Comparison of ENCODE assay signal across 25 cellular contexts in the genomic region with DNA sequence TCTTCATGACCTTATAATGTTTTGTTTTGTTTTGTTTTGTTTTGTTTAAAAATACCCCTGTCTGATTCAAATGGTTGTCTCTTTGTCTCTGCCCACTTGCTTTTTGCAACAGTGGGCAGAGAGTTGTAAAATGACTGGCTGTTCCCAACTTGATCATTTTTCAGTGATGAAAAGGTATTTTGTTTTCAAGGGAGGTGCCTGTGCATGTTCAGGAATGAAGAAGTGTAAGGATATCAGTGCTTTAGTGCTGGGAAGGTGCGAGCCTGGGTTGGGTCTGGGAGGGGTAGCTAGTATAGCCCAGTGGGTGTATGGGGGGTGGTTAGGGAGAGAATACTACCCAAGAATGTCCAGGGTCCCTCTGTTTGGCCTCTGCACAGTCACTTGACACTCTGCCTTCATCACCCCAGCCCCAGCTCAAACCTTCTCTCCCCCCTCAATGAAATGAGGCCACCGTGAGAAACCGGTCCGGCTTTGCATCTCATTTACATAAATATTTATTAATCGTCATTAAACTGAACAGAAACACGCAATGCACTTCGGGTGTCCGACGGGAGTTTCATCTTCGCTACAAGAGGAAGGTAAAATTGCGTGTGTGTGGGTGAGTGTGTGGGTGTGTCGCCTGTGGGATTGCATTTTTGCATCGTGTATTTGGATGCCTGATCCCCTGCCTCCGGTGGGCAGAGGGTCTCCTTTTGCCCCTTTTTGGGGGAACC. TPM values are rescaled to one million over a fixed set of nuclear protein-coding genes. Genes with fewer than 3 reads are reported as not detected.
DNase-seq lines count a peak whose midpoint lies in the region; ATAC-seq and TF ChIP-seq lines count a peak whose summit lies in the region.
"Had no signal": no experiment of that assay in that cellular context is flagged by ENCODE, and none has a peak within 500 bp of the region (broad histone marks: within the 10 kb centered on the region; RNA-seq: fewer than 3 reads in every experiment).

No MANE protein-coding gene starts in this region.

- no peak for DNase-seq in activated CD4-positive, alpha-beta T cell treated with anti-CD3 and anti-CD28 coated beads, Interleukin-2, amount 10 ng/mL, durations not matched to agents 24 days and 14 days
- DNase-seq in activated CD4-positive, alpha-beta T cell treated with anti-CD3 and anti-CD28 coated beads, Interleukin-2, amount 10 ng/mL, durations not matched to agents 7 days and 5 days, result no peak
- DNase-seq in NAMALWA (ENCODE audit: low spot score) (peak; percentile 64), epithelial cell of esophagus (ENCODE audit: low read depth) (peak; percentile 67)
- DNase-seq in stimulated activated naive B cell treated with anti-CD40 and anti-IgM and Interleukin-4, amounts not matched to agents 10 μg/mL and 1 μg/mL and 100 μg/mL, for 72 hours, result no peak
- DNase-seq in activated CD4-positive, alpha-beta T cell treated with anti-CD3 and anti-CD28 coated beads, Interleukin-2, amount 50 U/mL, for 48 hours, result no peak
- no peak for DNase-seq in activated CD4-positive, alpha-beta T cell treated with anti-CD3 and anti-CD28 coated beads for 1 hour
- DNase-seq: 8988T; activated CD8-positive, alpha-beta memory T cell treated with anti-CD3 and anti-CD28 coated beads for 24 hours; DMS153; erythroblast; GF-D8; NCI-H2081 treated with DMSO at 0.1 percent for 48 hours; SIG-M5; stimulated activated CD4-positive, alpha-beta T cell treated with anti-CD3 and anti-CD28 coated beads, Interleukin-4, amount 100 ng/mL, for 1 hour; WERI-Rb-1 had no signal

- TF ChIP-seq CTCF in epithelial cell of esophagus (IDR thresholded peaks at IDR 0.05; ENCODE audit: insufficient read depth, low read depth, low read length, missing control alignments), result no peak

- H3K4me3 ChIP-seq in epithelial cell of esophagus (ENCODE audit: low read length), result peak overlapping the region; percentile 5
- H3K4me3 ChIP-seq: lung had no signal

- ATAC-seq in stimulated activated naive B cell treated with anti-CD40 and anti-IgM and Interleukin-4, amounts not matched to agents 10 μg/mL and 1 μg/mL and 100 μg/mL, for 72 hours (replicated peaks), result peak; percentile 19 to 23
- ATAC-seq in GM19395 (IDR thresholded peaks at IDR 0.05; ENCODE audit: unreplicated experiment), result no peak

- H3K27ac Mint-ChIP-seq in activated CD4-positive, alpha-beta T cell treated with anti-CD3 and anti-CD28 coated beads, Interleukin-2, amount 10 ng/mL, durations not matched to agents 24 days and 14 days, result peak overlapping the region; percentile 16
- no peak overlapping the region for H3K27ac Mint-ChIP-seq in activated CD4-positive, alpha-beta T cell treated with anti-CD3 and anti-CD28 coated beads, Interleukin-2, amount 10 ng/mL, durations not matched to agents 7 days and 5 days
- H3K27ac Mint-ChIP-seq in stimulated activated naive B cell treated with anti-CD40 and anti-IgM and Interleukin-4, amounts not matched to agents 10 μg/mL and 1 μg/mL and 100 μg/mL, for 72 hours, result no peak overlapping the region
- H3K27ac Mint-ChIP-seq: activated naive CD8-positive, alpha-beta T cell treated with anti-CD3 and anti-CD28 coated beads, Interleukin-2, amount 10 ng/mL, durations not matched to agents 7 days and 5 days; nephron; progenitor cell of endocrine pancreas had no signal

- CTCF ChIA-PET in activated CD4-positive, alpha-beta T cell treated with anti-CD3 and anti-CD28 coated beads, Interleukin-2, amount 10 ng/mL, durations not matched to agents 7 days and 5 days (lab: Charles Lee), result interaction anchor here (0.7 kb wide), 1 partner anchor 18 kb away, joined by 3 read pairs; no protein-coding TSS in a partner anchor

- intact Hi-C loops in activated CD4-positive, alpha-beta T cell treated with anti-CD3 and anti-CD28 coated beads, Interleukin-2, amount 10 ng/mL, durations not matched to agents 24 days and 14 days (cut with micrococcal nuclease), result loop anchor here (5.0 kb wide), 1 partner anchor 1031 kb away; no protein-coding TSS in a partner anchor

- no peaks in the 10 kb centered on the region for H3K9me3 Mint-ChIP-seq in activated CD4-positive, alpha-beta T cell treated with anti-CD3 and anti-CD28 coated beads, Interleukin-2, amount 10 ng/mL, durations not matched to agents 24 days and 14 days
- H3K9me3 Mint-ChIP-seq in activated CD4-positive, alpha-beta T cell treated with anti-CD3 and anti-CD28 coated beads, Interleukin-2, amount 10 ng/mL, durations not matched to agents 7 days and 5 days, result no peaks in the 10 kb centered on the region
- no peaks in the 10 kb centered on the region for H3K9me3 Mint-ChIP-seq in stimulated activated naive B cell treated with anti-CD40 and anti-IgM and Interleukin-4, amounts not matched to agents 10 μg/mL and 1 μg/mL and 100 μg/mL, for 72 hours
- H3K9me3 Mint-ChIP-seq: activated naive CD8-positive, alpha-beta T cell treated with anti-CD3 and anti-CD28 coated beads, Interleukin-2, amount 10 ng/mL, durations not matched to agents 7 days and 5 days; nephron had no signal

- H3K36me3 Mint-ChIP-seq in activated CD4-positive, alpha-beta T cell treated with anti-CD3 and anti-CD28 coated beads, Interleukin-2, amount 10 ng/mL, durations not matched to agents 24 days and 14 days (ENCODE audit: low read depth), result no peaks in the 10 kb centered on the region
- H3K36me3 Mint-ChIP-seq in activated CD4-positive, alpha-beta T cell treated with anti-CD3 and anti-CD28 coated beads, Interleukin-2, amount 10 ng/mL, durations not matched to agents 7 days and 5 days (ENCODE audit: low read depth), result no peaks in the 10 kb centered on the region
- H3K36me3 Mint-ChIP-seq in stimulated activated naive B cell treated with anti-CD40 and anti-IgM and Interleukin-4, amounts not matched to agents 10 μg/mL and 1 μg/mL and 100 μg/mL, for 72 hours, result peaks cover 0 to 1% of the 10 kb centered on the region in 2 donors
- H3K36me3 Mint-ChIP-seq: activated naive CD8-positive, alpha-beta T cell treated with anti-CD3 and anti-CD28 coated beads, Interleukin-2, amount 10 ng/mL, durations not matched to agents 7 days and 5 days had no signal

- peak overlapping the region; percentile 21 for H3K4me3 Mint-ChIP-seq in activated CD4-positive, alpha-beta T cell treated with anti-CD3 and anti-CD28 coated beads, Interleukin-2, amount 10 ng/mL, durations not matched to agents 24 days and 14 days
- no peak overlapping the region for H3K4me3 Mint-ChIP-seq in activated CD4-positive, alpha-beta T cell treated with anti-CD3 and anti-CD28 coated beads, Interleukin-2, amount 10 ng/mL, durations not matched to agents 7 days and 5 days
- peak overlapping the region; percentile 3 to 54 for H3K4me3 Mint-ChIP-seq in stimulated activated naive B cell treated with anti-CD40 and anti-IgM and Interleukin-4, amounts not matched to agents 10 μg/mL and 1 μg/mL and 100 μg/mL, for 72 hours
- H3K4me3 Mint-ChIP-seq: activated naive CD8-positive, alpha-beta T cell treated with anti-CD3 and anti-CD28 coated beads, Interleukin-2, amount 10 ng/mL, durations not matched to agents 7 days and 5 days; nephron had no signal

- peaks cover 68% of the 10 kb centered on the region for H3K27me3 Mint-ChIP-seq in activated CD4-positive, alpha-beta T cell treated with anti-CD3 and anti-CD28 coated beads, Interleukin-2, amount 10 ng/mL, durations not matched to agents 24 days and 14 days
- peaks cover 76% of the 10 kb centered on the region for H3K27me3 Mint-ChIP-seq in activated CD4-positive, alpha-beta T cell treated with anti-CD3 and anti-CD28 coated beads, Interleukin-2, amount 10 ng/mL, durations not matched to agents 7 days and 5 days
- peaks cover 62 to 90% of the 10 kb centered on the region in 2 donors for H3K27me3 Mint-ChIP-seq in stimulated activated naive B cell treated with anti-CD40 and anti-IgM and Interleukin-4, amounts not matched to agents 10 μg/mL and 1 μg/mL and 100 μg/mL, for 72 hours

- POLR2A ChIA-PET in activated CD4-positive, alpha-beta T cell treated with anti-CD3 and anti-CD28 coated beads, Interleukin-2, amount 10 ng/mL, durations not matched to agents 7 days and 5 days (lab: Charles Lee), result no interaction called here

- H3K4me1 Mint-ChIP-seq in activated CD4-positive, alpha-beta T cell treated with anti-CD3 and anti-CD28 coated beads, Interleukin-2, amount 10 ng/mL, durations not matched to agents 24 days and 14 days, result peaks cover 13% of the 10 kb centered on the region
- H3K4me1 Mint-ChIP-seq in activated CD4-positive, alpha-beta T cell treated with anti-CD3 and anti-CD28 coated beads, Interleukin-2, amount 10 ng/mL, durations not matched to agents 7 days and 5 days, result peaks cover 19% of the 10 kb centered on the region
- peaks cover 27 to 72% of the 10 kb centered on the region in 2 donors for H3K4me1 Mint-ChIP-seq in stimulated activated naive B cell treated with anti-CD40 and anti-IgM and Interleukin-4, amounts not matched to agents 10 μg/mL and 1 μg/mL and 100 μg/mL, for 72 hours

RNA-seq across cellular contexts. Expression of a gene that starts 4.3 kb away (rescaled TPM):
- total RNA-seq in activated CD4-positive, alpha-beta T cell treated with anti-CD3 and anti-CD28 coated beads, Interleukin-2, amount 10 ng/mL, durations not matched to agents 24 days and 14 days, result not detected in 2 replicates
- not detected for total RNA-seq in activated CD4-positive, alpha-beta T cell treated with anti-CD3 and anti-CD28 coated beads, Interleukin-2, amount 10 ng/mL, durations not matched to agents 7 days and 5 days
- total RNA-seq: activated naive CD8-positive, alpha-beta T cell treated with anti-CD3 and anti-CD28 coated beads, Interleukin-2, amount 10 ng/mL, durations not matched to agents 7 days and 5 days; dermis microvascular lymphatic vessel endothelial cell; lung; NCI-H460; progenitor cell of endocrine pancreas; skeletal muscle tissue; T-helper 1 cell treated with Interleukin-12 subunit alpha and Interleukin-12 subunit beta and Interleukin-4 antibody, amounts not matched to agents 30 ng/mL and 1 ng/mL, for 36 hours had no signal

RNA-seq across cellular contexts. Expression of a gene that starts 23.3 kb away (rescaled TPM):
- total RNA-seq in activated CD4-positive, alpha-beta T cell treated with anti-CD3 and anti-CD28 coated beads, Interleukin-2, amount 10 ng/mL, durations not matched to agents 24 days and 14 days, result not detected in 2 replicates
- not detected for total RNA-seq in activated CD4-positive, alpha-beta T cell treated with anti-CD3 and anti-CD28 coated beads, Interleukin-2, amount 10 ng/mL, durations not matched to agents 7 days and 5 days
- total RNA-seq: activated naive CD8-positive, alpha-beta T cell treated with anti-CD3 and anti-CD28 coated beads, Interleukin-2, amount 10 ng/mL, durations not matched to agents 7 days and 5 days; dermis microvascular lymphatic vessel endothelial cell; progenitor cell of endocrine pancreas; T-helper 1 cell treated with Interleukin-12 subunit alpha and Interleukin-12 subunit beta and Interleukin-4 antibody, amounts not matched to agents 30 ng/mL and 1 ng/mL, for 36 hours had no signal

RNA-seq across cellular contexts. Expression of a gene that starts 33.5 kb away (rescaled TPM):
- total RNA-seq in activated CD4-positive, alpha-beta T cell treated with anti-CD3 and anti-CD28 coated beads, Interleukin-2, amount 10 ng/mL, durations not matched to agents 24 days and 14 days, result 53.6 and 60.3 TPM in 2 replicates
- total RNA-seq in activated CD4-positive, alpha-beta T cell treated with anti-CD3 and anti-CD28 coated beads, Interleukin-2, amount 10 ng/mL, durations not matched to agents 7 days and 5 days, result 10 to 100 TPM; 70.0 to 72.8 TPM

Comparison
In these comparisons a context has a peak if more than half of its experiments do, and no peak if none do; other contexts are left out.
1. DNase-seq: peak in NAMALWA (single experiment) and epithelial cell of esophagus (single experiment); none in activated CD4-positive, alpha-beta T cell treated with anti-CD3 and anti-CD28 coated beads, Interleukin-2, amount 10 ng/mL, durations not matched to agents 24 days and 14 days (single experiment), activated CD4-positive, alpha-beta T cell treated with anti-CD3 and anti-CD28 coated beads, Interleukin-2, amount 10 ng/mL, durations not matched to agents 7 days and 5 days (single experiment), stimulated activated naive B cell treated with anti-CD40 and anti-IgM and Interleukin-4, amounts not matched to agents 10 μg/mL and 1 μg/mL and 100 μg/mL, for 72 hours (single experiment), activated CD4-positive, alpha-beta T cell treated with anti-CD3 and anti-CD28 coated beads, Interleukin-2, amount 50 U/mL, for 48 hours (0 of 2) and activated CD4-positive, alpha-beta T cell treated with anti-CD3 and anti-CD28 coated beads for 1 hour (single experiment).